13 cellular contexts compared by ENCODE assay signal in the genomic region with DNA sequence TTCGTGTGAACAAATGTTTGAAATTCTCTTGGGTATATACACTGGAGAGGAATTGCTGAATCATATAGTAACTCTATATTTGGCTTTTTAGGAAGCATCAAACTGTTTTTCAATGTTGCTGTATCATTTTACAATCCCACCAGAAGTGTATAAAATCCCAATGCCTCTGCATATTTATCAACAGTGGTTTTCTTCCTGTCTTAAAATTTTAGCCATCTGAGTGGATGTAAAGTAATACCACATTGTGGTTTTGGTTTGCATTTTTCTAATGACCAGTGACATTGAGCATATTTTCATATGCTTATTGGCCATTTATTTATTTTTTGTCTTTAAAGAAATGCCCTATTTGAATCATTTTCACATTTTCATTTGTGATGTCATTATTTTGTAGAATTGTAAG. TPM values are rescaled to one million over a fixed set of nuclear protein-coding genes. Genes with fewer than 3 reads are reported as not detected.
"Had no signal": no experiment of that assay in that cellular context is flagged by ENCODE, and none has a peak within 500 bp of the region (broad histone marks: within the 10 kb centered on the region; RNA-seq: fewer than 3 reads in every experiment).

No MANE protein-coding gene starts in this region.

- DNase-seq: dermis blood vessel endothelial cell; gastrocnemius medialis; heart right ventricle; hypothalamus; islet precursor cell; mammary epithelial cell; naive thymus-derived CD4-positive, alpha-beta T cell; ovary; small intestine; stimulated activated CD4-positive, alpha-beta T cell treated with anti-CD3 and anti-CD28 coated beads, Interleukin-12 subunit alpha, Interleukin-12 subunit beta, amount 100 ng/mL, for 4 hours; stimulated activated naive CD4-positive, alpha-beta T cell treated with Interleukin-2 at 50 U/mL for 16 hours; trophoblast cell had no signal

- H3K4me3 ChIP-seq: gastrocnemius medialis, heart right ventricle, ovary, right atrium auricular region had no signal

RNA-seq across cellular contexts. Expression of a gene that starts 22.8 kb away (rescaled TPM):
- polyA plus RNA-seq: naive thymus-derived CD4-positive, alpha-beta T cell had no signal
